9 cellular contexts compared by ENCODE assay signal in the genomic region with DNA sequence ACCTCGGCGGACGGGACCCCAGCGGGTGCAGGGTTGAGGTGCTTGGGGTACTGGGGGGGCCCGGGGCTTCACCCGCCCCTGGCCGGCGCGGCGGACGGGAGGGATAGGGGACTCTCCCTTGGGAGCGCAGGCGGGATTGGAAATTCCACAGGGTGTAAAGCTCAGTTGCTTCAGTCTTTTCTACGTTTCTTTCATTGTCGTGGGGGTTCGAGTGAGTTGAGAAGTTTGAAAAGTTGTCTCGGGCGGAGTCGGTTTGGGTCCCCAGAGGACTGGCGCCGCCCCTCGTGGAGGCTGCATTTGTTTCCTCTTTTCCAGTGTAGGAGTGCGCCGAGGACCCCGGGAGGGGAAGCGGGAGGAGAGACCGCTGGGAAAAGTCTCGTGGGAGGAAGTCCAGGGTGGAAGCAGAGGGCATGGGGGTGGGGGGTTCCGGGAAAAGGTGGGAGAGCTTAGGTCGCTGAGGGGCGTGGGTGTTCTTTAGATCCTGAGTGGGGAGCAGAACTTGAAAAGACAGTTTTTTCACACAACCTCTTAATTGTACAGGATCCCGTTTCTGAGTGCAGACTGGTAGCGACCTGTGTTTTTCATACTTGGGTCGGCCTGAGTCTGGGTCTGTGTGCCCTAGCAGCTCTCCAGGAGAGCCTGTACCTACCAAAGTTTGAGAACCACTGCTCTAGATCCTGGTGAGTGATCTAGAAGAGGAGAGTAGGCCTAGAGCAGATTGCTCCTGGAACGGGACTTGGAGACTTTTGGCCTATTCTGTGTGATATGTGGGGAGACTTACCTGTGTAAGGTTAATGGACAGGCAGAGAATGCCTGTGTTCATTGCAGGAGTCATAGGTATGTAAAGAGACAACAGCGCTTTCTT. TPM values are rescaled to one million over a fixed set of nuclear protein-coding genes. Genes with fewer than 3 reads are reported as not detected.
DNase-seq lines count a peak whose midpoint lies in the region; FAIRE-seq and TF ChIP-seq lines count a peak whose summit lies in the region.
"Had no signal": no experiment of that assay in that cellular context is flagged by ENCODE, and none has a peak within 500 bp of the region (broad histone marks: within the 10 kb centered on the region; RNA-seq: fewer than 3 reads in every experiment).

No MANE protein-coding gene starts in this region.

- H3K4me2 ChIP-seq in mammary epithelial cell (ENCODE audit: insufficient read depth, low read depth, low read length), result peak overlapping the region; percentile 84
- H3K4me2 ChIP-seq in keratinocyte (ENCODE audit: control insufficient read depth, extremely low read depth, insufficient read depth, low read depth, low read length), result peak overlapping the region; percentile 78
- no peak overlapping the region for H3K4me2 ChIP-seq in GM23248 (ENCODE audit: unreplicated experiment)

- TF ChIP-seq CTCF in mammary epithelial cell (conservative IDR thresholded peaks at IDR 0.05 in 1 of 2, IDR thresholded peaks at IDR 0.05 in 1 of 2; ENCODE audit: extremely low read depth in 1 of 2, insufficient read depth in 1 of 2, low read depth in 1 of 2, low read length in 2 of 2) (no peak), keratinocyte (optimal IDR thresholded peaks at IDR 0.05 in 1 of 3, IDR thresholded peaks at IDR 0.05 in 1 of 3, conservative IDR thresholded peaks at IDR 0.05 in 1 of 3; ENCODE audit: extremely low read depth in 1 of 3, insufficient read depth in 2 of 3, low read length in 3 of 3) (no peak), suprapubic skin (IDR thresholded peaks at IDR 0.05) (no peak)

- peak; percentile 4 for DNase-seq in HuH-7 (ENCODE audit: low spot score)
- no peak for DNase-seq in mammary epithelial cell
- DNase-seq in keratinocyte (ENCODE audit: low read depth, low spot score), result no peak
- no peak for DNase-seq in suprapubic skin (ENCODE audit: low spot score in 2 of 2)
- DNase-seq in OCI-M2 (lab: John Stamatoyannopoulos, UW; ENCODE audit: unreplicated experiment), result no peak
- no peak for DNase-seq in GM23248
- no peak for DNase-seq in NCI-H1105 treated with DMSO at 0.1 percent for 48 hours (lab: John Stamatoyannopoulos, UW)
- DNase-seq in stimulated activated naive CD4-positive, alpha-beta T cell treated with Interleukin-2 at 50 U/mL for 16 hours (lab: John Stamatoyannopoulos, UW), result no peak
- DNase-seq: erythroblast had no signal

- no peaks in the 10 kb centered on the region for H3K36me3 ChIP-seq in mammary epithelial cell (ENCODE audit: insufficient read depth, low read length)
- peaks cover 0 to 6% of the 10 kb centered on the region in 2 experiments for H3K36me3 ChIP-seq in keratinocyte (ENCODE audit: control insufficient read depth in 2 of 2, extremely low read depth in 1 of 2, insufficient read depth in 2 of 2, low read length in 2 of 2)
- no peaks in the 10 kb centered on the region for H3K36me3 ChIP-seq in suprapubic skin
- H3K36me3 ChIP-seq in GM23248 (ENCODE audit: low read depth), result no peaks in the 10 kb centered on the region

- peaks cover 27% of the 10 kb centered on the region for H3K4me1 ChIP-seq in mammary epithelial cell (ENCODE audit: insufficient read depth, low read length)
- H3K4me1 ChIP-seq in keratinocyte (ENCODE audit: control insufficient read depth, extremely low read depth, insufficient read depth, low read length), result peaks cover 23% of the 10 kb centered on the region
- peaks cover 3% of the 10 kb centered on the region for H3K4me1 ChIP-seq in suprapubic skin
- H3K4me1 ChIP-seq in GM23248 (ENCODE audit: insufficient read depth), result no peaks in the 10 kb centered on the region

- no peaks in the 10 kb centered on the region for H3K9me3 ChIP-seq in mammary epithelial cell (replicated peaks; ENCODE audit: insufficient read depth, low read length)
- H3K9me3 ChIP-seq in keratinocyte (ENCODE audit: control insufficient read depth, low read depth, low read length), result no peaks in the 10 kb centered on the region
- H3K9me3 ChIP-seq in suprapubic skin, result no peaks in the 10 kb centered on the region
- H3K9me3 ChIP-seq in GM23248 (ENCODE audit: low read depth), result no peaks in the 10 kb centered on the region

- H3K9ac ChIP-seq in mammary epithelial cell (ENCODE audit: insufficient read depth, low read length) (peak overlapping the region; percentile 99), keratinocyte (ENCODE audit: control insufficient read depth, extremely low read depth, insufficient read depth, low read length) (peak overlapping the region; percentile 99), GM23248 (no peak overlapping the region)

- dilution Hi-C loops in mammary epithelial cell (cut with HindIII; ENCODE audit: low sequenced_read_pairs) (no loop called here), keratinocyte (cut with MboI; ENCODE audit: extremely low pct_ligation_motif_present, low sequenced_read_pairs) (no loop called here)

- WGBS in mammary epithelial cell (ENCODE audit: low coverage, missing lambda C conversion rate), result 2% methylated on average over 5 of the region's 36 CpGs
- 7% methylated on average over 21 of the region's 36 CpGs for whole genome bisulfite sequencing in suprapubic skin
- 16 to 17% methylated on average over 28 to 36 of the region's 36 CpGs for WGBS in GM23248 (ENCODE audit: low coverage in 1 of 2, low lambda C conversion rate in 2 of 2, missing lambda C conversion rate in 2 of 2), 2 experiments

- H4K20me1 ChIP-seq in mammary epithelial cell (ENCODE audit: insufficient read depth, low read length) (no peaks in the 10 kb centered on the region), keratinocyte (ENCODE audit: control insufficient read depth, extremely low read depth, insufficient read depth, low read length) (peaks cover 3% of the 10 kb centered on the region), GM23248 (ENCODE audit: insufficient read depth) (no peaks in the 10 kb centered on the region)

- TSS peak; percentile 88 for BruUV-seq in mammary epithelial cell (replicated peaks; lab: Mats Ljungman, UMichigan)

- no peaks in the 10 kb centered on the region for H3K9me1 ChIP-seq in keratinocyte (ENCODE audit: control insufficient read depth, extremely low read depth, insufficient read depth, low read length)

- intact Hi-C loops in mammary epithelial cell (cut with micrococcal nuclease), result loop anchor here (1.0 to 5.0 kb wide), 10 partner anchors 28 to 865 kb away; no protein-coding TSS in a partner anchor

- H3K27ac ChIP-seq in mammary epithelial cell (ENCODE audit: insufficient read depth, low read depth, low read length) (peak overlapping the region; percentile 99), keratinocyte (ENCODE audit: control insufficient read depth, insufficient read depth, low read length) (peak overlapping the region; percentile 99), suprapubic skin (peak overlapping the region; percentile 93), GM23248 (no peak overlapping the region)

- H3K27me3 ChIP-seq in mammary epithelial cell (ENCODE audit: insufficient read depth, low read length), result no peaks in the 10 kb centered on the region
- H3K27me3 ChIP-seq in keratinocyte (ENCODE audit: control insufficient read depth, extremely low read depth, insufficient read depth, low read length), result no peaks in the 10 kb centered on the region
- peaks cover 11% of the 10 kb centered on the region for H3K27me3 ChIP-seq in suprapubic skin
- peaks cover 43% of the 10 kb centered on the region for H3K27me3 ChIP-seq in GM23248 (replicated peaks; ENCODE audit: insufficient read depth)

- H3K79me2 ChIP-seq in mammary epithelial cell (ENCODE audit: insufficient read depth, low read length) (peaks cover 52% of the 10 kb centered on the region), keratinocyte (ENCODE audit: control insufficient read depth, insufficient read depth, low read length) (peaks cover 42% of the 10 kb centered on the region), GM23248 (ENCODE audit: insufficient read depth) (no peaks in the 10 kb centered on the region)

- H3F3A ChIP-seq in GM23248 (ENCODE audit: insufficient read depth), result no peaks in the 10 kb centered on the region

- H2AFZ ChIP-seq in mammary epithelial cell (ENCODE audit: low read depth, low read length), result peak overlapping the region; percentile 9
- H2AFZ ChIP-seq in keratinocyte (ENCODE audit: control insufficient read depth, low read length), result peak overlapping the region; percentile 10
- no peak overlapping the region for H2AFZ ChIP-seq in GM23248

- TF ChIP-seq EP300 in suprapubic skin (IDR thresholded peaks at IDR 0.05), result no peak

- no peaks in the 10 kb centered on the region for H3K9me2 ChIP-seq in GM23248 (ENCODE audit: insufficient read depth)

- H3K4me3 ChIP-seq in mammary epithelial cell (replicated peaks in 1 of 3; ENCODE audit: insufficient read depth in 1 of 3, low read depth in 2 of 3, low read length in 3 of 3), result peak overlapping the region; percentile 70 to 84 (median 82)
- peak overlapping the region; percentile 71 to 98 (median 91) for H3K4me3 ChIP-seq in keratinocyte (ENCODE audit: control insufficient read depth in 2 of 3, extremely low read depth in 1 of 3, insufficient read depth in 2 of 3, low read depth in 1 of 3, low read length in 3 of 3)
- H3K4me3 ChIP-seq in suprapubic skin, result peak overlapping the region; percentile 60
- no peak overlapping the region for H3K4me3 ChIP-seq in GM23248

- peak; percentile 9 for FAIRE-seq in keratinocyte (lab: Jason Lieb, UNC)

- in situ Hi-C loops in mammary epithelial cell (cut with MboI; ENCODE audit: low sequenced_read_pairs in 2 of 2) (loop anchor here (5.0 to 25.0 kb wide), 2 partner anchors 110 to 125 kb away; no protein-coding TSS in a partner anchor), GM23248 (cut with MboI) (no loop called here)

- TF ChIP-seq POLR2A in suprapubic skin (IDR thresholded peaks at IDR 0.05), result no peak

- CTCF ChIA-PET in mammary epithelial cell (lab: Charles Lee; ENCODE audit: low non-redundant PET), result no interaction called here

RNA-seq across cellular contexts. Expression of gene FAM83B, which starts 0.5 kb away (rescaled TPM):
- total RNA-seq in mammary epithelial cell (100 to 1,000 TPM in 1 of 2 donors, 10 to 100 TPM in 1; 52.2 to 101 TPM), suprapubic skin (100 to 1,000 TPM; 100 to 153 (median 125) TPM)
- polyA plus RNA-seq in mammary epithelial cell (11.4 TPM), keratinocyte (19.3 to 30.3 TPM (median 26.5 TPM) in 3 replicates), GM23248 (2016; fragmentation: Nextera tagmentation; extraction: Ambion mirVana) (not detected in 2 replicates)
- polyA minus RNA-seq in mammary epithelial cell (60.7 TPM), keratinocyte (23.3 to 129 TPM (median 87.9 TPM) in 3 replicates)
- 17.3 TPM for polyA plus RNA-seq in keratinocyte (2011; ENCODE audit: low read depth)
- 9.3 and 22.6 TPM in 2 replicates for polyA plus RNA-seq in keratinocyte (2011; cell fraction: cytosol; rRNA removed)
- 37.4 and 43.7 TPM in 2 replicates for polyA plus RNA-seq in keratinocyte (2011; cell fraction: nucleus; rRNA removed)
- polyA plus RNA-seq in keratinocyte (2012; ENCODE audit: low replicate concordance), result 16.0 and 22.5 TPM in 2 replicates
- 42.2 TPM for polyA minus RNA-seq in keratinocyte (2011; cell fraction: cytosol; rRNA and poly(A)+ RNA removed)
- polyA minus RNA-seq in keratinocyte (2011; cell fraction: nucleus; rRNA and poly(A)+ RNA removed), result 117 and 220 TPM in 2 replicates
- total RNA-seq in GM23248 (2014; rRNA removed; shearing (Covaris generic)), result not detected in 2 replicates

Comparison
In these comparisons a context has a peak if more than half of its experiments do, and no peak if none do; other contexts are left out.
1. RNA of gene FAM83B, which starts 0.5 kb away (total RNA-seq): 100 to 153 TPM in suprapubic skin and 52.2 to 101 TPM in mammary epithelial cell; not detected in GM23248; every median in the first group is over 10 times any median in the second.